In genomic region chr14:88824314-88825077, GRCh38 we compare ENCODE assay signal across 1 cellular context.
TF ChIP-seq lines count a peak whose summit lies in the region.

Gene TTC8, plus strand, starts transcription at chr14:88824651. Its CDS starts 57 bp downstream, at chr14:88824708.

TF ChIP-seq in SK-N-SH, 30 proteins besides CTCF, POLR2A, EP300 and RAD21 (continued from another document):
- TF ChIP-seq, protein P1, sequence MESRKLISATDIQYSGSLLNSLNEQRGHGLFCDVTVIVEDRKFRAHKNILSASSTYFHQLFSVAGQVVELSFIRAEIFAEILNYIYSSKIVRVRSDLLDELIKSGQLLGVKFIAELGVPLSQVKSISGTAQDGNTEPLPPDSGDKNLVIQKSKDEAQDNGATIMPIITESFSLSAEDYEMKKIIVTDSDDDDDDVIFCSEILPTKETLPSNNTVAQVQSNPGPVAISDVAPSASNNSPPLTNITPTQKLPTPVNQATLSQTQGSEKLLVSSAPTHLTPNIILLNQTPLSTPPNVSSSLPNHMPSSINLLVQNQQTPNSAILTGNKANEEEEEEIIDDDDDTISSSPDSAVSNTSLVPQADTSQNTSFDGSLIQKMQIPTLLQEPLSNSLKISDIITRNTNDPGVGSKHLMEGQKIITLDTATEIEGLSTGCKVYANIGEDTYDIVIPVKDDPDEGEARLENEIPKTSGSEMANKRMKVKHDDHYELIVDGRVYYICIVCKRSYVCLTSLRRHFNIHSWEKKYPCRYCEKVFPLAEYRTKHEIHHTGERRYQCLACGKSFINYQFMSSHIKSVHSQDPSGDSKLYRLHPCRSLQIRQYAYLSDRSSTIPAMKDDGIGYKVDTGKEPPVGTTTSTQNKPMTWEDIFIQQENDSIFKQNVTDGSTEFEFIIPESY (IDR thresholded peaks at IDR 0.05; ENCODE audit: borderline replicate concordance, low read depth) = no peak
- TF ChIP-seq, protein P2, sequence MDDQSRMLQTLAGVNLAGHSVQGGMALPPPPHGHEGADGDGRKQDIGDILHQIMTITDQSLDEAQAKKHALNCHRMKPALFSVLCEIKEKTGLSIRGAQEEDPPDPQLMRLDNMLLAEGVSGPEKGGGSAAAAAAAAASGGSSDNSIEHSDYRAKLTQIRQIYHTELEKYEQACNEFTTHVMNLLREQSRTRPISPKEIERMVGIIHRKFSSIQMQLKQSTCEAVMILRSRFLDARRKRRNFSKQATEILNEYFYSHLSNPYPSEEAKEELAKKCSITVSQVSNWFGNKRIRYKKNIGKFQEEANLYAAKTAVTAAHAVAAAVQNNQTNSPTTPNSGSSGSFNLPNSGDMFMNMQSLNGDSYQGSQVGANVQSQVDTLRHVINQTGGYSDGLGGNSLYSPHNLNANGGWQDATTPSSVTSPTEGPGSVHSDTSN (IDR thresholded peaks at IDR 0.05) = no peak
- TF ChIP-seq MEF2A (IDR thresholded peaks at IDR 0.05; ENCODE audit: borderline replicate concordance, low read depth) (no peak; the same call in 1 of the 2 replicates), USF2 (IDR thresholded peaks at IDR 0.05; ENCODE audit: borderline replicate concordance, low read depth, low read length) (no peak), FOXM1 (IDR thresholded peaks at IDR 0.05; ENCODE audit: low read depth) (no peak), TAF1 (IDR thresholded peaks at IDR 0.05; ENCODE audit: borderline replicate concordance, low read depth, low read length) (peak; percentile 80; the same call in 1 of the 2 replicates), JUND (IDR thresholded peaks at IDR 0.05) (no peak), CHD2 (IDR thresholded peaks at IDR 0.05; ENCODE audit: low read length, partially characterized antibody) (peak; percentile 7), SIN3A (IDR thresholded peaks at IDR 0.05; ENCODE audit: borderline replicate concordance, low read depth, low read length) (peak; percentile 29; the same call in 1 of the 2 replicates)
